ENCODE assay signal across 14 cellular contexts in genomic region chr13:40631605-40632004, GRCh38. TPM values are rescaled to one million over a fixed set of nuclear protein-coding genes. Genes with fewer than 3 reads are reported as not detected.
DNase-seq lines count a peak whose midpoint lies in the region; ATAC-seq, FAIRE-seq and TF ChIP-seq lines count a peak whose summit lies in the region.
"Had no signal": no experiment of that assay in that cellular context is flagged by ENCODE, and none has a peak within 500 bp of the region (broad histone marks: within the 10 kb centered on the region; RNA-seq: fewer than 3 reads in every experiment).

No MANE protein-coding gene starts in this region.

- H3K9me3 ChIP-seq in CD8-positive, alpha-beta T cell (ENCODE audit: low read length), result no peaks in the 10 kb centered on the region
- no peaks in the 10 kb centered on the region for H3K9me3 ChIP-seq in tibial artery
- H3K9me3 ChIP-seq: body of pancreas, ovary had no signal

- intact Hi-C loops in CD8-positive, alpha-beta T cell (cut with DNase I, micrococcal nuclease), result no loop called here
- intact Hi-C loops in tibial artery (cut with DNase I; ENCODE audit: low total_unique reads), result no loop called here

- no peak overlapping the region for H3K27ac ChIP-seq in CD8-positive, alpha-beta T cell (ENCODE audit: low read depth, low read length)
- H3K27ac ChIP-seq in tibial artery, result no peak overlapping the region
- H3K27ac ChIP-seq: body of pancreas, epithelial cell of prostate, ovary had no signal

- peak overlapping the region; percentile 52 for H3K4me3 Mint-ChIP-seq in CD8-positive, alpha-beta T cell

- peaks cover 5% of the 10 kb centered on the region for H3K36me3 ChIP-seq in CD8-positive, alpha-beta T cell (ENCODE audit: insufficient read depth, low read length)
- H3K36me3 ChIP-seq in tibial artery, result peaks cover 0 to 7% (median 0%) of the 10 kb centered on the region in 3 donors
- H3K36me3 ChIP-seq: ovary had no signal

- CTCF ChIA-PET in CD8-positive, alpha-beta T cell (lab: Charles Lee), result no interaction called here

- H3K4me1 Mint-ChIP-seq in CD8-positive, alpha-beta T cell (ENCODE audit: low read depth), result peaks cover 86% of the 10 kb centered on the region

- TF ChIP-seq CTCF in CD8-positive, alpha-beta T cell (IDR thresholded peaks at IDR 0.05), result no peak
- TF ChIP-seq CTCF in tibial artery (IDR thresholded peaks at IDR 0.05), result no peak

- POLR2A ChIA-PET in CD8-positive, alpha-beta T cell (lab: Charles Lee), result no interaction called here

- no peak overlapping the region for H3K4me3 ChIP-seq in CD8-positive, alpha-beta T cell (ENCODE audit: low read depth, low read length)
- no peak overlapping the region for H3K4me3 ChIP-seq in tibial artery
- H3K4me3 ChIP-seq: body of pancreas, ovary had no signal

- H3K9me3 Mint-ChIP-seq in CD8-positive, alpha-beta T cell, result no peaks in the 10 kb centered on the region

- DNase-seq in CD8-positive, alpha-beta T cell, result no peak
- DNase-seq in GM19239 (ENCODE audit: insufficient read length, low spot score), result no peak
- DNase-seq in central memory CD4-positive, alpha-beta T cell, result peak; percentile 16
- DNase-seq in stimulated activated CD4-positive, alpha-beta T cell treated with anti-CD3 and anti-CD28 coated beads, Interleukin-1b, Interleukin-23, amount 100 ng/mL, for 48 hours, result no peak
- no peak for DNase-seq in tibial artery
- DNase-seq: body of pancreas; NCI-H1417; NCI-H748 treated with DMSO at 0.1 percent for 48 hours; ovary; stimulated activated CD4-positive, alpha-beta T cell treated with anti-CD3 and anti-CD28 coated beads, Interleukin-15, amount 100 ng/mL, for 24 hours had no signal

- ATAC-seq in CD8-positive, alpha-beta T cell, result peak; percentile 39
- ATAC-seq in HG03432 (IDR thresholded peaks at IDR 0.05; ENCODE audit: unreplicated experiment), result peak; percentile 29
- no peak for ATAC-seq in GM19455 (IDR thresholded peaks at IDR 0.05; ENCODE audit: unreplicated experiment)
- no peak for ATAC-seq in GM21515 (IDR thresholded peaks at IDR 0.05; ENCODE audit: unreplicated experiment)
- ATAC-seq: body of pancreas had no signal

- H3K27ac Mint-ChIP-seq in CD8-positive, alpha-beta T cell, result peak overlapping the region; percentile 60

- H3K36me3 Mint-ChIP-seq in CD8-positive, alpha-beta T cell, result peaks cover 43% of the 10 kb centered on the region

- H3K27me3 ChIP-seq in CD8-positive, alpha-beta T cell (ENCODE audit: insufficient read depth, low read length), result no peaks in the 10 kb centered on the region
- no peaks in the 10 kb centered on the region for H3K27me3 ChIP-seq in tibial artery
- H3K27me3 ChIP-seq: body of pancreas, ovary had no signal

- H3K27me3 Mint-ChIP-seq in CD8-positive, alpha-beta T cell (ENCODE audit: low read depth), result no peaks in the 10 kb centered on the region

- FAIRE-seq in GM19239 (lab: Jason Lieb, UNC), result peak; percentile 97

- peaks cover 83% of the 10 kb centered on the region for H3K4me1 ChIP-seq in CD8-positive, alpha-beta T cell (ENCODE audit: insufficient read depth, low read length)
- H3K4me1 ChIP-seq in tibial artery, result peaks cover 0 to 53% (median 15%) of the 10 kb centered on the region in 4 donors

RNA-seq across cellular contexts. Expression of gene FOXO1, which starts 34.8 kb away (rescaled TPM):
- 10 to 100 TPM; 97.2 to 97.3 TPM for total RNA-seq in CD8-positive, alpha-beta T cell

Comparison
In these comparisons a context has a peak if more than half of its experiments do, and no peak if none do; other contexts are left out.
1. ATAC-seq: peak in CD8-positive, alpha-beta T cell (single experiment) and HG03432 (single experiment); none in GM19455 (single experiment) and GM21515 (single experiment).